Comparison of ENCODE assay signal across 1 cellular context in genomic region chr9:121737481-121737931, GRCh38.
A peak's percentile ranks its signal among the peaks of the same experiment; 100 is the strongest.
TF ChIP-seq lines count a peak whose summit lies in the region.

No MANE protein-coding gene starts in this region.

TF ChIP-seq in HepG2, 621 proteins besides CTCF, POLR2A, EP300 and RAD21 (continued from another document and continues in another):
- TF ChIP-seq NFAT5 (CRISPR knock-in tag; IDR thresholded peaks at IDR 0.05) (no peak), PAXIP1 (CRISPR knock-in tag; conservative IDR thresholded peaks at IDR 0.05) (0 out of 2 replicates have a peak, but pooled peaks have one; percentile 2), FOXK2 (IDR thresholded peaks at IDR 0.05) (no peak), ZSCAN5A (CRISPR knock-in tag; IDR thresholded peaks at IDR 0.05; ENCODE audit: borderline replicate concordance) (0 out of 2 replicates have a peak, but pooled peaks have one; percentile 27), ZNF382 (CRISPR knock-in tag; IDR thresholded peaks at IDR 0.05; ENCODE audit: borderline replicate concordance) (no peak), ARID5B (CRISPR knock-in tag; IDR thresholded peaks at IDR 0.05) (no peak), ZNF264 (CRISPR knock-in tag; IDR thresholded peaks at IDR 0.05) (no peak), MEF2D (CRISPR knock-in tag; IDR thresholded peaks at IDR 0.05) (no peak), PITX1 (CRISPR knock-in tag; IDR thresholded peaks at IDR 0.05) (peak; percentile 7; the same call in 1 of the 2 replicates), ZFY (CRISPR knock-in tag; IDR thresholded peaks at IDR 0.05) (no peak), ETV5 (CRISPR knock-in tag; IDR thresholded peaks at IDR 0.05; ENCODE audit: borderline replicate concordance) (no peak), ZFP36L2 (CRISPR knock-in tag; IDR thresholded peaks at IDR 0.05) (no peak), AKNA (CRISPR knock-in tag; IDR thresholded peaks at IDR 0.05; ENCODE audit: borderline replicate concordance) (no peak), MTA1 (CRISPR knock-in tag; IDR thresholded peaks at IDR 0.05; ENCODE audit: borderline replicate concordance) (no peak), ZFP36 (IDR thresholded peaks at IDR 0.05; ENCODE audit: borderline replicate concordance, low read depth, low read length, partially characterized antibody) (no peak), FOXA1 (IDR thresholded peaks at IDR 0.05) (no peak), FOXA1 (CRISPR knock-in tag; IDR thresholded peaks at IDR 0.05) (no peak), SMC3 (IDR thresholded peaks at IDR 0.05; ENCODE audit: low read length) (no peak), SP140L (CRISPR knock-in tag; IDR thresholded peaks at IDR 0.05; ENCODE audit: borderline replicate concordance) (no peak), ZNF451 (CRISPR knock-in tag; IDR thresholded peaks at IDR 0.05) (no peak), ZNF33B (CRISPR knock-in tag; IDR thresholded peaks at IDR 0.05) (peak; percentile 23; the same call in 1 of the 2 replicates), ZNF354B (CRISPR knock-in tag; IDR thresholded peaks at IDR 0.05) (0 out of 2 replicates have a peak, but pooled peaks have one; percentile 13), REPIN1 (CRISPR knock-in tag; IDR thresholded peaks at IDR 0.05; ENCODE audit: borderline replicate concordance, low read depth) (0 out of 2 replicates have a peak, but pooled peaks have one; percentile 10), CSRNP1 (CRISPR knock-in tag; IDR thresholded peaks at IDR 0.05) (peak; percentile 75; the same call in 1 of the 2 replicates), ATM (IDR thresholded peaks at IDR 0.05; ENCODE audit: borderline replicate concordance) (no peak)
- TF ChIP-seq, protein P1, sequence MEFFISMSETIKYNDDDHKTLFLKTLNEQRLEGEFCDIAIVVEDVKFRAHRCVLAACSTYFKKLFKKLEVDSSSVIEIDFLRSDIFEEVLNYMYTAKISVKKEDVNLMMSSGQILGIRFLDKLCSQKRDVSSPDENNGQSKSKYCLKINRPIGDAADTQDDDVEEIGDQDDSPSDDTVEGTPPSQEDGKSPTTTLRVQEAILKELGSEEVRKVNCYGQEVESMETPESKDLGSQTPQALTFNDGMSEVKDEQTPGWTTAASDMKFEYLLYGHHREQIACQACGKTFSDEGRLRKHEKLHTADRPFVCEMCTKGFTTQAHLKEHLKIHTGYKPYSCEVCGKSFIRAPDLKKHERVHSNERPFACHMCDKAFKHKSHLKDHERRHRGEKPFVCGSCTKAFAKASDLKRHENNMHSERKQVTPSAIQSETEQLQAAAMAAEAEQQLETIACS (CRISPR knock-in tag; IDR thresholded peaks at IDR 0.05) = no peak
- TF ChIP-seq, protein P2, sequence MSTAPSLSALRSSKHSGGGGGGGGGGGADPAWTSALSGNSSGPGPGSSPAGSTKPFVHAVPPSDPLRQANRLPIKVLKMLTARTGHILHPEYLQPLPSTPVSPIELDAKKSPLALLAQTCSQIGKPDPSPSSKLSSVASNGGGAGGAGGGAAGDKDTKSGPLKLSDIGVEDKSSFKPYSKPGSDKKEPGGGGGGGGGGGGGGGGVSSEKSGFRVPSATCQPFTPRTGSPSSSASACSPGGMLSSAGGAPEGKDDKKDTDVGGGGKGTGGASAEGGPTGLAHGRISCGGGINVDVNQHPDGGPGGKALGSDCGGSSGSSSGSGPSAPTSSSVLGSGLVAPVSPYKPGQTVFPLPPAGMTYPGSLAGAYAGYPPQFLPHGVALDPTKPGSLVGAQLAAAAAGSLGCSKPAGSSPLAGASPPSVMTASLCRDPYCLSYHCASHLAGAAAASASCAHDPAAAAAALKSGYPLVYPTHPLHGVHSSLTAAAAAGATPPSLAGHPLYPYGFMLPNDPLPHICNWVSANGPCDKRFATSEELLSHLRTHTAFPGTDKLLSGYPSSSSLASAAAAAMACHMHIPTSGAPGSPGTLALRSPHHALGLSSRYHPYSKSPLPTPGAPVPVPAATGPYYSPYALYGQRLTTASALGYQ (CRISPR knock-in tag; IDR thresholded peaks at IDR 0.05) = no peak
